ENCODE assay signal across 10 cellular contexts in the genomic region with DNA sequence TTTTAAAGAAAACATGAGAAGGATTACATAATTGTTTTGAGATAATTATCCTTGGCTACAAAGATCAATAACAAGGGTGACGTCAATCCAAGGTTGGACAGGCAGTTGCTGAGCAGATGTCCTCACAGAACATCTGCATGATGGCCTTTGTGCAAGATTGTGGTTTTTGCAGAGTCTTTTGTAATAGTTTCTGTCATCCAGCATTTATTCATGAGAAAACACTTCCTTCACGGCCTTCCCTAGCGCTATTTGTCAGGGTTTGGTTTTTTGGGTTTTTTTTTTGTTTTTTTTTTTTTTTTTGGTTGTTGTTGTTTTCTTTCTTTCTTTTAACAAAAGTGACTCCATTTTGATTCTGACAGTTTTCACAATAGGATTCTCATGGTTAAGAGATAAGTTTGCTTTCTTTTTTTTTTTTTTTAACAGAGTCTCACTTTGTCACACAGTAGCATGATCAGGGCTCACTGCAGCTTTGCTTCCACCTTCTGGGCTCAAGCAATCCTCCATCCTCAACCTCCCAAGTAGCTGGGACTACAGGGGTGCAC.
DNase-seq lines count a peak whose midpoint lies in the region; ATAC-seq lines count a peak whose summit lies in the region.
"Had no signal": no experiment of that assay in that cellular context is flagged by ENCODE, and none has a peak within 500 bp of the region (broad histone marks: within the 10 kb centered on the region; RNA-seq: fewer than 3 reads in every experiment).

No MANE protein-coding gene starts in this region.

- DNase-seq in DMS 273 (lab: John Stamatoyannopoulos, UW; ENCODE audit: unreplicated experiment) (peak; percentile 6), DMS 273 treated with DMSO at 0.1 percent for 48 hours (lab: John Stamatoyannopoulos, UW) (no peak), NCI-H146 treated with DMSO at 0.1 percent for 48 hours (lab: John Stamatoyannopoulos, UW; ENCODE audit: unreplicated experiment) (peak; percentile 57), fibroblast of gingiva (ENCODE audit: low read depth) (peak; percentile 97), activated T-cell treated with anti-CD3 and anti-CD28 coated beads for 4 hours (no peak), DMS153 (lab: John Stamatoyannopoulos, UW) (no peak)
- no peak for DNase-seq in stimulated activated naive B cell treated with anti-CD40 and anti-IgM and Interleukin-4, amounts not matched to agents 10 μg/mL and 1 μg/mL and 100 μg/mL, for 72 hours
- no peak for DNase-seq in effector CD8-positive, alpha-beta T cell (lab: John Stamatoyannopoulos, UW)
- DNase-seq: activated CD4-positive, alpha-beta T cell treated with anti-CD3 and anti-CD28 coated beads, Interleukin-2, amount 50 U/mL, for 1 hour; NCI-H187 had no signal

- ATAC-seq in stimulated activated naive B cell treated with anti-CD40 and anti-IgM and Interleukin-4, amounts not matched to agents 10 μg/mL and 1 μg/mL and 100 μg/mL, for 72 hours (replicated peaks), result peak; percentile 56 to 57

- no peak overlapping the region for H3K4me3 Mint-ChIP-seq in stimulated activated naive B cell treated with anti-CD40 and anti-IgM and Interleukin-4, amounts not matched to agents 10 μg/mL and 1 μg/mL and 100 μg/mL, for 72 hours

- no peak overlapping the region for H3K27ac Mint-ChIP-seq in stimulated activated naive B cell treated with anti-CD40 and anti-IgM and Interleukin-4, amounts not matched to agents 10 μg/mL and 1 μg/mL and 100 μg/mL, for 72 hours

- peaks cover 0 to 14% of the 10 kb centered on the region in 2 donors for H3K4me1 Mint-ChIP-seq in stimulated activated naive B cell treated with anti-CD40 and anti-IgM and Interleukin-4, amounts not matched to agents 10 μg/mL and 1 μg/mL and 100 μg/mL, for 72 hours

- no peaks in the 10 kb centered on the region for H3K36me3 Mint-ChIP-seq in stimulated activated naive B cell treated with anti-CD40 and anti-IgM and Interleukin-4, amounts not matched to agents 10 μg/mL and 1 μg/mL and 100 μg/mL, for 72 hours

- H3K27me3 Mint-ChIP-seq in stimulated activated naive B cell treated with anti-CD40 and anti-IgM and Interleukin-4, amounts not matched to agents 10 μg/mL and 1 μg/mL and 100 μg/mL, for 72 hours, result no peaks in the 10 kb centered on the region

- H3K9me3 Mint-ChIP-seq in stimulated activated naive B cell treated with anti-CD40 and anti-IgM and Interleukin-4, amounts not matched to agents 10 μg/mL and 1 μg/mL and 100 μg/mL, for 72 hours, result no peaks in the 10 kb centered on the region

Comparison
In these comparisons a context has a peak if more than half of its experiments do, and no peak if none do; other contexts are left out.
1. DNase-seq: peak in DMS 273 (single experiment), NCI-H146 treated with DMSO at 0.1 percent for 48 hours (single experiment) and fibroblast of gingiva (single experiment); none in DMS 273 treated with DMSO at 0.1 percent for 48 hours (single experiment), stimulated activated naive B cell treated with anti-CD40 and anti-IgM and Interleukin-4, amounts not matched to agents 10 μg/mL and 1 μg/mL and 100 μg/mL, for 72 hours (single experiment), activated T-cell treated with anti-CD3 and anti-CD28 coated beads for 4 hours (single experiment), DMS153 (single experiment) and effector CD8-positive, alpha-beta T cell (single experiment).